ENCODE assay signal across 20 cellular contexts in genomic region chr3:42700366-42701288, GRCh38. TPM values are rescaled to one million over a fixed set of nuclear protein-coding genes. Genes with fewer than 3 reads are reported as not detected.
DNase-seq lines count a peak whose midpoint lies in the region; ATAC-seq, FAIRE-seq and TF ChIP-seq lines count a peak whose summit lies in the region.
"Had no signal": no experiment of that assay in that cellular context is flagged by ENCODE, and none has a peak within 500 bp of the region (broad histone marks: within the 10 kb centered on the region; RNA-seq: fewer than 3 reads in every experiment).

No MANE protein-coding gene starts in this region.

- H2AFZ ChIP-seq in GM12878 (ENCODE audit: control insufficient read depth, low read depth, low read length) (no peak overlapping the region), smooth muscle cell (ENCODE audit: low read depth) (no peak overlapping the region)

- H3K36me3 ChIP-seq in GM12878 (ENCODE audit: control insufficient read depth in 2 of 2, insufficient read depth in 2 of 2, low read length in 1 of 2) (no peaks in the 10 kb centered on the region), smooth muscle cell (ENCODE audit: low read depth) (no peaks in the 10 kb centered on the region)

- no peaks in the 10 kb centered on the region for H4K20me1 ChIP-seq in GM12878 (ENCODE audit: control insufficient read depth, insufficient read depth)
- H4K20me1 ChIP-seq in smooth muscle cell (ENCODE audit: low read depth), result no peaks in the 10 kb centered on the region

- no peak for TF ChIP-seq RAD21 in GM12878 (IDR thresholded peaks at IDR 0.05; ENCODE audit: insufficient read depth, low read depth, low read length)

- H3K4me3 ChIP-seq in GM12878 (no peak overlapping the region), smooth muscle cell (no peak overlapping the region)

- no peaks in the 10 kb centered on the region for H3K9me3 Mint-ChIP-seq in activated naive CD4-positive, alpha-beta T cell treated with anti-CD3 and anti-CD28 coated beads, Interleukin-2, amount 10 ng/mL, durations not matched to agents 7 days and 5 days
- H3K9me3 Mint-ChIP-seq: activated T-helper 1 cell treated with anti-CD3 and anti-CD28 coated beads, Interleukin-12 subunit alpha, Interleukin-12 subunit beta, Interleukin-2, Interleukin-4 antibody, amounts not matched to agents 30 ng/mL and 10 ng/mL and 1 ng/mL, durations not matched to agents 14 hours and 24 hours and 36 hours; nephron had no signal

- H3K4me1 ChIP-seq in GM12878 (ENCODE audit: control insufficient read depth, insufficient read depth, low read length) (no peaks in the 10 kb centered on the region), smooth muscle cell (ENCODE audit: low read depth) (no peaks in the 10 kb centered on the region)

- no peak overlapping the region for H3K9ac ChIP-seq in GM12878 (ENCODE audit: control insufficient read depth, insufficient read depth, low read length)
- no peak overlapping the region for H3K9ac ChIP-seq in smooth muscle cell (ENCODE audit: low read depth)

- WGBS in GM12878 (ENCODE audit: insufficient coverage, insufficient replicate concordance, low lambda C conversion rate, missing lambda C conversion rate), result 50% methylated on average over 15 of the region's 15 CpGs
- 77% methylated on average over 14 of the region's 15 CpGs for WGBS in smooth muscle cell (ENCODE audit: low lambda C conversion rate)

- BruUV-seq in GM12878 (replicated peaks; lab: Mats Ljungman, UMichigan), result no TSS peak

- H3F3A ChIP-seq in smooth muscle cell (ENCODE audit: low read depth), result no peaks in the 10 kb centered on the region

- ATAC-seq in GM12878 (no peak), left lobe of liver (no peak)

- no peaks in the 10 kb centered on the region for H3K36me3 Mint-ChIP-seq in activated naive CD4-positive, alpha-beta T cell treated with anti-CD3 and anti-CD28 coated beads, Interleukin-2, amount 10 ng/mL, durations not matched to agents 7 days and 5 days

- peak; percentile 82 for FAIRE-seq in GM12878 (lab: Jason Lieb, UNC)
- FAIRE-seq: GM18507 had no signal

- TF ChIP-seq POLR2A in GM12878 (IDR thresholded peaks at IDR 0.05; ENCODE audit: low read depth, low read length), result no peak

- intact Hi-C loops in GM12878 (cut with micrococcal nuclease; ENCODE audit: unreplicated experiment), result no loop called here

- no peaks in the 10 kb centered on the region for H3K9me3 ChIP-seq in GM12878 (replicated peaks; ENCODE audit: control insufficient read depth, insufficient read depth, low read length)
- H3K9me3 ChIP-seq in smooth muscle cell (replicated peaks; ENCODE audit: low read depth), result no peaks in the 10 kb centered on the region

- no peak overlapping the region for H3K4me2 ChIP-seq in GM12878 (ENCODE audit: control insufficient read depth, insufficient read depth)
- H3K4me2 ChIP-seq in smooth muscle cell, result no peak overlapping the region

- POLR2A ChIA-PET in GM12878 (lab: Charles Lee), result no interaction called here

- TF ChIP-seq EP300 in GM12878 (IDR thresholded peaks at IDR 0.05; ENCODE audit: borderline replicate concordance in 1 of 2, control insufficient read depth in 1 of 2, low read depth in 2 of 2, low read length in 2 of 2), result no peak

- DNase-seq in activated naive CD4-positive, alpha-beta T cell treated with anti-CD3 and anti-CD28 coated beads, Interleukin-2, amount 10 ng/mL, durations not matched to agents 7 days and 5 days, result peak; percentile 11
- no peak for DNase-seq in activated naive CD4-positive, alpha-beta T cell (lab: John Stamatoyannopoulos, UW)
- DNase-seq in GM12878 (ENCODE audit: low read depth, low spot score) (no peak), left lobe of liver (ENCODE audit: low spot score) (peak; percentile 35), substantia nigra (lab: John Stamatoyannopoulos, UW) (no peak), smooth muscle cell (lab: John Stamatoyannopoulos, UW; ENCODE audit: unreplicated experiment) (no peak)
- DNase-seq in activated CD4-positive, alpha-beta T cell treated with anti-CD3 and anti-CD28 coated beads, Interleukin-2, amount 50 U/mL, for 1 hour, result no peak
- no peak for DNase-seq in central memory CD4-positive, alpha-beta T cell
- DNase-seq: COR-L47, kidney glomerular epithelial cell, NCI-H524 had no signal

- no peak for TF ChIP-seq CTCF in GM12878 (IDR thresholded peaks at IDR 0.05 in 2 of 3, conservative IDR thresholded peaks at IDR 0.05 in 1 of 3; ENCODE audit: control insufficient read depth in 2 of 3, extremely low read depth in 1 of 3, insufficient read depth in 1 of 3, low read depth in 3 of 3, low read length in 3 of 3)
- TF ChIP-seq CTCF in smooth muscle cell (IDR thresholded peaks at IDR 0.05; ENCODE audit: borderline replicate concordance, insufficient read depth, poor library complexity, severe bottlenecking), result no peak

- H3K27ac ChIP-seq in GM12878 (ENCODE audit: control insufficient read depth, insufficient read depth) (no peak overlapping the region), substantia nigra (ENCODE audit: low read depth, low read length, poor library complexity, severe bottlenecking) (peak overlapping the region; percentile 100), smooth muscle cell (ENCODE audit: low read depth) (no peak overlapping the region)

- H3K27ac Mint-ChIP-seq in activated naive CD4-positive, alpha-beta T cell treated with anti-CD3 and anti-CD28 coated beads, Interleukin-2, amount 10 ng/mL, durations not matched to agents 7 days and 5 days, result no peak overlapping the region
- H3K27ac Mint-ChIP-seq: activated T-helper 1 cell treated with anti-CD3 and anti-CD28 coated beads, Interleukin-12 subunit alpha, Interleukin-12 subunit beta, Interleukin-2, Interleukin-4 antibody, amounts not matched to agents 30 ng/mL and 10 ng/mL and 1 ng/mL, durations not matched to agents 14 hours and 24 hours and 36 hours; nephron; progenitor cell of endocrine pancreas had no signal

- H3K27me3 ChIP-seq in GM12878 (replicated peaks in 1 of 2; ENCODE audit: control insufficient read depth in 2 of 2, insufficient read depth in 2 of 2, low read length in 1 of 2) (no peaks in the 10 kb centered on the region), smooth muscle cell (ENCODE audit: low read depth) (peaks cover 6% of the 10 kb centered on the region)

- no peak overlapping the region for H3K4me3 Mint-ChIP-seq in activated naive CD4-positive, alpha-beta T cell treated with anti-CD3 and anti-CD28 coated beads, Interleukin-2, amount 10 ng/mL, durations not matched to agents 7 days and 5 days
- H3K4me3 Mint-ChIP-seq: activated T-helper 1 cell treated with anti-CD3 and anti-CD28 coated beads, Interleukin-12 subunit alpha, Interleukin-12 subunit beta, Interleukin-2, Interleukin-4 antibody, amounts not matched to agents 30 ng/mL and 10 ng/mL and 1 ng/mL, durations not matched to agents 14 hours and 24 hours and 36 hours; nephron had no signal

- no peaks in the 10 kb centered on the region for H3K79me2 ChIP-seq in GM12878 (ENCODE audit: control insufficient read depth, insufficient read depth, low read length)
- no peaks in the 10 kb centered on the region for H3K79me2 ChIP-seq in smooth muscle cell (ENCODE audit: low read depth)

- RAD21 ChIA-PET in GM12878 (lab: Charles Lee; ENCODE audit: unreplicated experiment), result no interaction called here

- in situ Hi-C loops in GM12878 (cut with MboI), result no loop called here

- peaks cover 10% of the 10 kb centered on the region for H3K4me1 Mint-ChIP-seq in activated naive CD4-positive, alpha-beta T cell treated with anti-CD3 and anti-CD28 coated beads, Interleukin-2, amount 10 ng/mL, durations not matched to agents 7 days and 5 days

- peaks cover 10% of the 10 kb centered on the region for H3K27me3 Mint-ChIP-seq in activated naive CD4-positive, alpha-beta T cell treated with anti-CD3 and anti-CD28 coated beads, Interleukin-2, amount 10 ng/mL, durations not matched to agents 7 days and 5 days

- SMC1A ChIA-PET in GM12878 (lab: Charles Lee; ENCODE audit: uncharacterized antibody, unreplicated experiment), result no interaction called here

- CTCF ChIA-PET in activated naive CD4-positive, alpha-beta T cell treated with anti-CD3 and anti-CD28 coated beads, Interleukin-2, amount 10 ng/mL, durations not matched to agents 7 days and 5 days (lab: Charles Lee), result interaction anchor here (1.0 to 1.1 kb wide), 2 partner anchors 9 to 11 kb away, joined by 3 read pairs; no protein-coding TSS in a partner anchor
- CTCF ChIA-PET in GM12878 (lab: Yijun Ruan, JAX), result no interaction called here

RNA-seq across cellular contexts. Expression of gene HHATL, which starts 2.0 kb away (rescaled TPM):
- not detected in 2 replicates for total RNA-seq in GM12878 (2013; cell fraction: nucleolus; rRNA removed)
- total RNA-seq in GM12878 (2014; rRNA removed) (not detected in 2 replicates), GM12878 (2014; rRNA removed; fragmentation: Illumina TruSeq; extraction: Trizol) (not detected in 2 replicates), GM12878 (2021) (not detected in 2 replicates), left lobe of liver (0.40 TPM), smooth muscle cell (not detected in 2 replicates)
- not detected for polyA plus RNA-seq in GM12878 (2011; ENCODE audit: low read depth)
- polyA plus RNA-seq in GM12878 (2011; rRNA removed) (not detected in 2 replicates), GM12878 (2014; fragmentation: Illumina TruSeq; extraction: Trizol) (not detected in 2 replicates), GM12878 (2014; fragmentation: Nextera tagmentation; extraction: Ambion mirVana) (not detected), GM12878 (2014; rRNA removed) (not detected in 2 replicates), GM12878 (2016; fragmentation: Nextera tagmentation; extraction: Ambion mirVana) (not detected), smooth muscle cell (not detected in 2 replicates)
- not detected in 2 replicates for polyA plus RNA-seq in GM12878 (2011; cell fraction: cytosol; rRNA removed)
- 0.21 TPM in 1 of 2 replicates, not detected in the other for polyA plus RNA-seq in GM12878 (2011; cell fraction: nucleus; rRNA removed)
- polyA plus RNA-seq in GM12878 (2012), result not detected in 2 replicates
- polyA minus RNA-seq in GM12878 (2011; rRNA and poly(A)+ RNA removed), result not detected in 2 replicates
- not detected in 2 replicates for polyA minus RNA-seq in GM12878 (2011; cell fraction: cytosol; rRNA and poly(A)+ RNA removed)
- not detected in 2 replicates for polyA minus RNA-seq in GM12878 (2011; cell fraction: nucleus; rRNA and poly(A)+ RNA removed)
- total RNA-seq: A673; activated CD8-positive, alpha-beta memory T cell treated with anti-CD3 and anti-CD28 coated beads for 36 hours; activated T-helper 1 cell treated with anti-CD3 and anti-CD28 coated beads, Interleukin-12 subunit alpha, Interleukin-12 subunit beta, Interleukin-2, Interleukin-4 antibody, amounts not matched to agents 30 ng/mL and 10 ng/mL and 1 ng/mL, durations not matched to agents 14 hours and 24 hours and 36 hours; bronchial epithelial cell; progenitor cell of endocrine pancreas; RPMI7951 had no signal
- polyA plus RNA-seq: BJ had no signal

RNA-seq across cellular contexts. Expression of gene KLHL40, which starts 15.3 kb away (rescaled TPM):
- total RNA-seq in GM12878 (2013; cell fraction: nucleolus; rRNA removed), result not detected in 2 replicates
- total RNA-seq in GM12878 (2014; rRNA removed) (not detected in 2 replicates), GM12878 (2014; rRNA removed; fragmentation: Illumina TruSeq; extraction: Trizol) (not detected in 2 replicates), GM12878 (2021) (not detected in 2 replicates), left lobe of liver (not detected), smooth muscle cell (not detected in 2 replicates)
- polyA plus RNA-seq in GM12878 (2011; ENCODE audit: low read depth), result not detected
- polyA plus RNA-seq in GM12878 (2011; rRNA removed) (not detected in 2 replicates), GM12878 (2014; fragmentation: Illumina TruSeq; extraction: Trizol) (not detected in 2 replicates), GM12878 (2014; fragmentation: Nextera tagmentation; extraction: Ambion mirVana) (not detected), GM12878 (2014; rRNA removed) (not detected in 2 replicates), GM12878 (2016; fragmentation: Nextera tagmentation; extraction: Ambion mirVana) (not detected), smooth muscle cell (not detected in 2 replicates)
- polyA plus RNA-seq in GM12878 (2011; cell fraction: cytosol; rRNA removed), result not detected in 2 replicates
- not detected in 2 replicates for polyA plus RNA-seq in GM12878 (2011; cell fraction: nucleus; rRNA removed)
- polyA plus RNA-seq in GM12878 (2012), result not detected in 2 replicates
- polyA minus RNA-seq in GM12878 (2011; rRNA and poly(A)+ RNA removed), result not detected in 2 replicates
- polyA minus RNA-seq in GM12878 (2011; cell fraction: cytosol; rRNA and poly(A)+ RNA removed), result not detected in 2 replicates
- not detected in 2 replicates for polyA minus RNA-seq in GM12878 (2011; cell fraction: nucleus; rRNA and poly(A)+ RNA removed)
- total RNA-seq: A673; activated CD8-positive, alpha-beta memory T cell treated with anti-CD3 and anti-CD28 coated beads for 36 hours; activated T-helper 1 cell treated with anti-CD3 and anti-CD28 coated beads, Interleukin-12 subunit alpha, Interleukin-12 subunit beta, Interleukin-2, Interleukin-4 antibody, amounts not matched to agents 30 ng/mL and 10 ng/mL and 1 ng/mL, durations not matched to agents 14 hours and 24 hours and 36 hours; bronchial epithelial cell; progenitor cell of endocrine pancreas; RPMI7951 had no signal
- polyA plus RNA-seq: BJ had no signal

RNA-seq across cellular contexts. Expression of gene ZBTB47, which starts 47.1 kb away (rescaled TPM):
- 6.0 and 7.1 TPM in 2 replicates for total RNA-seq in GM12878 (2013; cell fraction: nucleolus; rRNA removed)
- total RNA-seq in GM12878 (2014; rRNA removed) (3.1 TPM in 2 replicates), GM12878 (2014; rRNA removed; fragmentation: Illumina TruSeq; extraction: Trizol) (1.0 TPM in 2 replicates), GM12878 (2021) (3.1 and 3.4 TPM in 2 replicates), left lobe of liver (5.0 TPM), smooth muscle cell (6.5 and 7.7 TPM in 2 replicates)
- 0.79 TPM for polyA plus RNA-seq in GM12878 (2011; ENCODE audit: low read depth)
- polyA plus RNA-seq in GM12878 (2011; rRNA removed) (0.37 and 0.92 TPM in 2 replicates), GM12878 (2014; fragmentation: Illumina TruSeq; extraction: Trizol) (0.49 and 1.1 TPM in 2 replicates), GM12878 (2014; fragmentation: Nextera tagmentation; extraction: Ambion mirVana) (under 1 TPM in 1 of 2 experiments, not detected in 1; 0.04 TPM), GM12878 (2014; rRNA removed) (2.0 and 2.3 TPM in 2 replicates), GM12878 (2016; fragmentation: Nextera tagmentation; extraction: Ambion mirVana) (under 1 TPM; 0.06 to 0.12 TPM), smooth muscle cell (4.6 TPM in 2 replicates)
- polyA plus RNA-seq in GM12878 (2011; cell fraction: cytosol; rRNA removed), result 1.1 and 1.6 TPM in 2 replicates
- polyA plus RNA-seq in GM12878 (2011; cell fraction: nucleus; rRNA removed), result 4.2 and 4.7 TPM in 2 replicates
- polyA plus RNA-seq in GM12878 (2012), result 1.7 and 2.0 TPM in 2 replicates
- polyA minus RNA-seq in GM12878 (2011; rRNA and poly(A)+ RNA removed), result 1.7 and 3.1 TPM in 2 replicates
- polyA minus RNA-seq in GM12878 (2011; cell fraction: cytosol; rRNA and poly(A)+ RNA removed), result 0.67 and 0.73 TPM in 2 replicates
- polyA minus RNA-seq in GM12878 (2011; cell fraction: nucleus; rRNA and poly(A)+ RNA removed), result 1.9 and 4.0 TPM in 2 replicates

Comparison
In these comparisons a context has a peak if more than half of its experiments do, and no peak if none do; other contexts are left out.
1. DNase-seq: peak in activated naive CD4-positive, alpha-beta T cell treated with anti-CD3 and anti-CD28 coated beads, Interleukin-2, amount 10 ng/mL, durations not matched to agents 7 days and 5 days (single experiment) and left lobe of liver (single experiment); none in activated naive CD4-positive, alpha-beta T cell (0 of 4), GM12878 (single experiment), substantia nigra (0 of 49), smooth muscle cell (single experiment), activated CD4-positive, alpha-beta T cell treated with anti-CD3 and anti-CD28 coated beads, Interleukin-2, amount 50 U/mL, for 1 hour (single experiment) and central memory CD4-positive, alpha-beta T cell (single experiment).